28 cellular contexts compared by ENCODE assay signal in genomic region chr7:120215654-120216053, GRCh38.
"Had no signal": no experiment of that assay in that cellular context is flagged by ENCODE, and none has a peak within 500 bp of the region (broad histone marks: within the 10 kb centered on the region; RNA-seq: fewer than 3 reads in every experiment).

No MANE protein-coding gene starts in this region.

- H3K27ac Mint-ChIP-seq: stimulated activated effector memory CD8-positive, alpha-beta T cell treated with anti-CD3 and anti-CD28 coated beads, Interleukin-12 subunit alpha, Interleukin-12 subunit beta, amount 100 ng/mL, for 72 hours; stimulated activated memory B cell treated with anti-CD40 and anti-IgM and Interleukin-4, amounts not matched to agents 10 μg/mL and 1 μg/mL and 100 μg/mL, for 72 hours; stimulated activated naive B cell treated with anti-CD40 and anti-IgM and Interleukin-4, amounts not matched to agents 10 μg/mL and 1 μg/mL and 100 μg/mL, for 72 hours; stimulated activated naive CD8-positive, alpha-beta T cell treated with anti-CD3 and anti-CD28 coated beads, Interleukin-15, amount 100 ng/mL, for 72 hours; stimulated activated naive CD8-positive, alpha-beta T cell treated with anti-CD3 and anti-CD28 coated beads, Interleukin-15, Interleukin-2, amounts not matched to agents 100 ng/mL and 50 ng/mL, for 24 hours; type B pancreatic cell had no signal

- H3K36me3 ChIP-seq: stomach, suprapubic skin, thoracic aorta, thyroid gland, tibial artery, tibial nerve, transverse colon, upper lobe of left lung, upper lobe of right lung, uterus, vagina had no signal

- ATAC-seq: stimulated activated effector memory CD8-positive, alpha-beta T cell treated with anti-CD3 and anti-CD28 coated beads, Interleukin-12 subunit alpha, Interleukin-12 subunit beta, amount 100 ng/mL, for 72 hours; stimulated activated memory B cell treated with anti-CD40 and anti-IgM and Interleukin-4, amounts not matched to agents 10 μg/mL and 1 μg/mL and 100 μg/mL, for 72 hours; stimulated activated naive B cell treated with anti-CD40 and anti-IgM and Interleukin-4, amounts not matched to agents 10 μg/mL and 1 μg/mL and 100 μg/mL, for 72 hours; stimulated activated naive CD8-positive, alpha-beta T cell treated with anti-CD3 and anti-CD28 coated beads, Interleukin-15, amount 100 ng/mL, for 72 hours; stimulated activated naive CD8-positive, alpha-beta T cell treated with anti-CD3 and anti-CD28 coated beads, Interleukin-15, Interleukin-2, amounts not matched to agents 100 U/mL and 50 U/mL, for 24 hours; upper lobe of right lung had no signal

- H3K9me3 Mint-ChIP-seq: type B pancreatic cell had no signal

- H3K9me3 ChIP-seq: suprapubic skin, testis, thoracic aorta, thyroid gland, tibial artery, transverse colon, upper lobe of left lung, upper lobe of right lung, uterus, vagina had no signal

- H3K4me3 Mint-ChIP-seq: stimulated activated effector memory CD8-positive, alpha-beta T cell treated with anti-CD3 and anti-CD28 coated beads, Interleukin-12 subunit alpha, Interleukin-12 subunit beta, amount 100 ng/mL, for 72 hours; stimulated activated memory B cell treated with anti-CD40 and anti-IgM and Interleukin-4, amounts not matched to agents 10 μg/mL and 1 μg/mL and 100 μg/mL, for 72 hours; stimulated activated naive B cell treated with anti-CD40 and anti-IgM and Interleukin-4, amounts not matched to agents 10 μg/mL and 1 μg/mL and 100 μg/mL, for 72 hours; stimulated activated naive CD8-positive, alpha-beta T cell treated with anti-CD3 and anti-CD28 coated beads, Interleukin-15, amount 100 ng/mL, for 72 hours; stimulated activated naive CD8-positive, alpha-beta T cell treated with anti-CD3 and anti-CD28 coated beads, Interleukin-15, Interleukin-2, amounts not matched to agents 100 ng/mL and 50 ng/mL, for 24 hours; type B pancreatic cell had no signal

- H3K36me3 Mint-ChIP-seq: stimulated activated effector memory CD8-positive, alpha-beta T cell treated with anti-CD3 and anti-CD28 coated beads, Interleukin-12 subunit alpha, Interleukin-12 subunit beta, amount 100 ng/mL, for 72 hours; stimulated activated memory B cell treated with anti-CD40 and anti-IgM and Interleukin-4, amounts not matched to agents 10 μg/mL and 1 μg/mL and 100 μg/mL, for 72 hours; stimulated activated naive B cell treated with anti-CD40 and anti-IgM and Interleukin-4, amounts not matched to agents 10 μg/mL and 1 μg/mL and 100 μg/mL, for 72 hours; type B pancreatic cell had no signal

- H3K4me1 Mint-ChIP-seq: stimulated activated effector memory CD8-positive, alpha-beta T cell treated with anti-CD3 and anti-CD28 coated beads, Interleukin-12 subunit alpha, Interleukin-12 subunit beta, amount 100 ng/mL, for 72 hours; stimulated activated memory B cell treated with anti-CD40 and anti-IgM and Interleukin-4, amounts not matched to agents 10 μg/mL and 1 μg/mL and 100 μg/mL, for 72 hours; stimulated activated naive B cell treated with anti-CD40 and anti-IgM and Interleukin-4, amounts not matched to agents 10 μg/mL and 1 μg/mL and 100 μg/mL, for 72 hours; stimulated activated naive CD8-positive, alpha-beta T cell treated with anti-CD3 and anti-CD28 coated beads, Interleukin-15, amount 100 ng/mL, for 72 hours had no signal

- H3K27ac ChIP-seq: stomach, suprapubic skin, testis, thoracic aorta, thyroid gland, tibial artery, tibial nerve, transverse colon, upper lobe of left lung, upper lobe of right lung, uterus, vagina had no signal

- H3K27me3 ChIP-seq: stomach, suprapubic skin, testis, thyroid gland, tibial artery, tibial nerve, transverse colon, upper lobe of left lung, upper lobe of right lung, uterus, vagina had no signal

- H3K4me3 ChIP-seq: stomach, suprapubic skin, testis, thoracic aorta, thyroid gland, tibial artery, tibial nerve, transverse colon, upper lobe of left lung, upper lobe of right lung, uterus, vagina had no signal

- H3K4me1 ChIP-seq: stomach, suprapubic skin, testis, thyroid gland, tibial artery, tibial nerve, transverse colon, upper lobe of left lung, upper lobe of right lung, uterus, vagina had no signal

- DNase-seq: stimulated activated CD4-positive, alpha-beta T cell treated with anti-CD3 and anti-CD28 coated beads, Interleukin-2, amount 100 ng/mL, for 48 hours; stimulated activated CD4-positive, alpha-beta T cell treated with anti-CD3 and anti-CD28 coated beads, Interleukin-4, amount 100 ng/mL, for 1 hour; stimulated activated CD4-positive, alpha-beta T cell treated with anti-CD3 and anti-CD28 coated beads, Interleukin-4, amount 100 ng/mL, for 24 hours; stimulated activated CD4-positive, alpha-beta T cell treated with anti-CD3 and anti-CD28 coated beads, Interleukin-4, amount 100 ng/mL, for 4 hours; stimulated activated CD8-positive, alpha-beta memory T cell treated with anti-CD3 and anti-CD28 coated beads, Interleukin-4, amount 100 ng/mL, for 48 hours; stimulated activated naive B cell treated with anti-CD40 and anti-IgM and Interleukin-4, amounts not matched to agents 10 μg/mL and 1 μg/mL and 100 μg/mL, for 72 hours; stimulated activated naive CD4-positive, alpha-beta T cell; stimulated activated naive CD4-positive, alpha-beta T cell treated with Interleukin-2 at 50 U/mL for 16 hours; stimulated activated naive CD8-positive, alpha-beta T cell treated with anti-CD3 and anti-CD28 coated beads, Interleukin-15, amount 100 ng/mL, for 72 hours; stimulated activated naive CD8-positive, alpha-beta T cell treated with anti-CD3 and anti-CD28 coated beads, Interleukin-15, Interleukin-2, amounts not matched to agents 100 U/mL and 50 U/mL, for 24 hours; stomach; substantia nigra; testis; thyroid gland; tibial artery; transverse colon; trophoblast cell; upper lobe of left lung; upper lobe of right lung; uterus had no signal

- H3K27me3 Mint-ChIP-seq: stimulated activated memory B cell treated with anti-CD40 and anti-IgM and Interleukin-4, amounts not matched to agents 10 μg/mL and 1 μg/mL and 100 μg/mL, for 72 hours; stimulated activated naive B cell treated with anti-CD40 and anti-IgM and Interleukin-4, amounts not matched to agents 10 μg/mL and 1 μg/mL and 100 μg/mL, for 72 hours; stimulated activated naive CD8-positive, alpha-beta T cell treated with anti-CD3 and anti-CD28 coated beads, Interleukin-15, amount 100 ng/mL, for 72 hours; stimulated activated naive CD8-positive, alpha-beta T cell treated with anti-CD3 and anti-CD28 coated beads, Interleukin-15, Interleukin-2, amounts not matched to agents 100 ng/mL and 50 ng/mL, for 24 hours; type B pancreatic cell had no signal
